Comparison of ENCODE assay signal across 1 cellular context in the genomic region with DNA sequence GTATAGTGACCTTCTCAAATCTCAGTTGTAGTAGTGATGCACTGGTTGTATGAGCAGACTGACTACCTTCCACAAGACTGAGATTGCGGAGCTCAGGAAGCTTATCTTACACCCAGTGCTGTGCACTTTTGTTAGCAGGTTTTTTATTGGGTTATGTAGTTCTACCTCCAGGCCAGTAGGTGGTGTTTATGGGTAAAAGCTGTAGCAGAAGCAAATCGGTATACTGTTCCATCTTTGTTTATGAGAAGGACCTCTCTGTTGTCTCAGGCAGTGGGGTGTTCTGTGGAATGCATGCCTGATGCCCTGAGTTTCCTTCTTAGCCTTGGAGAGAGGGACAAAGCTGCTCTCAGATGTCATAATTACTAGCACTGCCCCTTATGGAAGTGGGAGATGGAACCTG.
TF ChIP-seq lines count a peak whose summit lies in the region.

No MANE protein-coding gene starts in this region.

TF ChIP-seq in GM12878, 131 proteins besides CTCF, POLR2A, EP300 and RAD21 (continued from another document):
- TF ChIP-seq, protein P1, sequence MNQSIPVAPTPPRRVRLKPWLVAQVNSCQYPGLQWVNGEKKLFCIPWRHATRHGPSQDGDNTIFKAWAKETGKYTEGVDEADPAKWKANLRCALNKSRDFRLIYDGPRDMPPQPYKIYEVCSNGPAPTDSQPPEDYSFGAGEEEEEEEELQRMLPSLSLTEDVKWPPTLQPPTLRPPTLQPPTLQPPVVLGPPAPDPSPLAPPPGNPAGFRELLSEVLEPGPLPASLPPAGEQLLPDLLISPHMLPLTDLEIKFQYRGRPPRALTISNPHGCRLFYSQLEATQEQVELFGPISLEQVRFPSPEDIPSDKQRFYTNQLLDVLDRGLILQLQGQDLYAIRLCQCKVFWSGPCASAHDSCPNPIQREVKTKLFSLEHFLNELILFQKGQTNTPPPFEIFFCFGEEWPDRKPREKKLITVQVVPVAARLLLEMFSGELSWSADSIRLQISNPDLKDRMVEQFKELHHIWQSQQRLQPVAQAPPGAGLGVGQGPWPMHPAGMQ (IDR thresholded peaks at IDR 0.05; ENCODE audit: borderline replicate concordance), result no peak
- TF ChIP-seq STAT1 (conservative IDR thresholded peaks at IDR 0.05) (no peak), NRF1 (conservative IDR thresholded peaks at IDR 0.05; ENCODE audit: low read depth, low read length) (no peak), GATAD2B (conservative IDR thresholded peaks at IDR 0.05; ENCODE audit: low read depth) (no peak)
- TF ChIP-seq, protein P2, sequence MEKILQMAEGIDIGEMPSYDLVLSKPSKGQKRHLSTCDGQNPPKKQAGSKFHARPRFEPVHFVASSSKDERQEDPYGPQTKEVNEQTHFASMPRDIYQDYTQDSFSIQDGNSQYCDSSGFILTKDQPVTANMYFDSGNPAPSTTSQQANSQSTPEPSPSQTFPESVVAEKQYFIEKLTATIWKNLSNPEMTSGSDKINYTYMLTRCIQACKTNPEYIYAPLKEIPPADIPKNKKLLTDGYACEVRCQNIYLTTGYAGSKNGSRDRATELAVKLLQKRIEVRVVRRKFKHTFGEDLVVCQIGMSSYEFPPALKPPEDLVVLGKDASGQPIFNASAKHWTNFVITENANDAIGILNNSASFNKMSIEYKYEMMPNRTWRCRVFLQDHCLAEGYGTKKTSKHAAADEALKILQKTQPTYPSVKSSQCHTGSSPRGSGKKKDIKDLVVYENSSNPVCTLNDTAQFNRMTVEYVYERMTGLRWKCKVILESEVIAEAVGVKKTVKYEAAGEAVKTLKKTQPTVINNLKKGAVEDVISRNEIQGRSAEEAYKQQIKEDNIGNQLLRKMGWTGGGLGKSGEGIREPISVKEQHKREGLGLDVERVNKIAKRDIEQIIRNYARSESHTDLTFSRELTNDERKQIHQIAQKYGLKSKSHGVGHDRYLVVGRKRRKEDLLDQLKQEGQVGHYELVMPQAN (conservative IDR thresholded peaks at IDR 0.05), result no peak
TF ChIP-seq in GM12878: peak in this region for 0.
